Comparison of ENCODE assay signal across 1 cellular context in genomic region chr11:31369348-31370329, GRCh38.
TF ChIP-seq lines count a peak whose summit lies in the region.

Gene DCDC1 (minus strand): TSS chr11:31369739. CDS start chr11:31328280, 41,459 bp downstream.
Gene DNAJC24 (plus strand): TSS chr11:31369860. CDS start chr11:31370749, 889 bp downstream.

TF ChIP-seq in HepG2, 621 proteins besides CTCF, POLR2A, EP300 and RAD21 (continued from another document and continues in another):
- TF ChIP-seq, protein P1, sequence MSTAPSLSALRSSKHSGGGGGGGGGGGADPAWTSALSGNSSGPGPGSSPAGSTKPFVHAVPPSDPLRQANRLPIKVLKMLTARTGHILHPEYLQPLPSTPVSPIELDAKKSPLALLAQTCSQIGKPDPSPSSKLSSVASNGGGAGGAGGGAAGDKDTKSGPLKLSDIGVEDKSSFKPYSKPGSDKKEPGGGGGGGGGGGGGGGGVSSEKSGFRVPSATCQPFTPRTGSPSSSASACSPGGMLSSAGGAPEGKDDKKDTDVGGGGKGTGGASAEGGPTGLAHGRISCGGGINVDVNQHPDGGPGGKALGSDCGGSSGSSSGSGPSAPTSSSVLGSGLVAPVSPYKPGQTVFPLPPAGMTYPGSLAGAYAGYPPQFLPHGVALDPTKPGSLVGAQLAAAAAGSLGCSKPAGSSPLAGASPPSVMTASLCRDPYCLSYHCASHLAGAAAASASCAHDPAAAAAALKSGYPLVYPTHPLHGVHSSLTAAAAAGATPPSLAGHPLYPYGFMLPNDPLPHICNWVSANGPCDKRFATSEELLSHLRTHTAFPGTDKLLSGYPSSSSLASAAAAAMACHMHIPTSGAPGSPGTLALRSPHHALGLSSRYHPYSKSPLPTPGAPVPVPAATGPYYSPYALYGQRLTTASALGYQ (CRISPR knock-in tag; IDR thresholded peaks at IDR 0.05), result peak; percentile 36; the same call in 1 of the 2 replicates
- TF ChIP-seq, protein P2, sequence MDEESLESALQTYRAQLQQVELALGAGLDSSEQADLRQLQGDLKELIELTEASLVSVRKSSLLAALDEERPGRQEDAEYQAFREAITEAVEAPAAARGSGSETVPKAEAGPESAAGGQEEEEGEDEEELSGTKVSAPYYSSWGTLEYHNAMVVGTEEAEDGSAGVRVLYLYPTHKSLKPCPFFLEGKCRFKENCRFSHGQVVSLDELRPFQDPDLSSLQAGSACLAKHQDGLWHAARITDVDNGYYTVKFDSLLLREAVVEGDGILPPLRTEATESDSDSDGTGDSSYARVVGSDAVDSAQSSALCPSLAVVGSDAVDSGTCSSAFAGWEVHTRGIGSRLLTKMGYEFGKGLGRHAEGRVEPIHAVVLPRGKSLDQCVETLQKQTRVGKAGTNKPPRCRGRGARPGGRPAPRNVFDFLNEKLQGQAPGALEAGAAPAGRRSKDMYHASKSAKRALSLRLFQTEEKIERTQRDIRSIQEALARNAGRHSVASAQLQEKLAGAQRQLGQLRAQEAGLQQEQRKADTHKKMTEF (CRISPR knock-in tag; IDR thresholded peaks at IDR 0.05), result peak; percentile 79; the same call in 1 of the 2 replicates
- TF ChIP-seq CBX1 (IDR thresholded peaks at IDR 0.05; ENCODE audit: low read depth) (peak; percentile 75), PHF21A (CRISPR knock-in tag; IDR thresholded peaks at IDR 0.05) (peak; percentile 74; the same call in 1 of the 2 replicates), ZNF670 (CRISPR knock-in tag; IDR thresholded peaks at IDR 0.05; ENCODE audit: borderline replicate concordance) (no peak), HNRNPUL1 (IDR thresholded peaks at IDR 0.05; ENCODE audit: low read depth, low read length) (no peak), DDIT3 (CRISPR knock-in tag; IDR thresholded peaks at IDR 0.05) (no peak), HOXD1 (CRISPR knock-in tag; IDR thresholded peaks at IDR 0.05) (no peak), ZNF768 (CRISPR knock-in tag; IDR thresholded peaks at IDR 0.05) (peak; percentile 65; the same call in 1 of the 2 replicates), WIZ (CRISPR knock-in tag; IDR thresholded peaks at IDR 0.05) (no peak), ATAD3A (CRISPR knock-in tag; IDR thresholded peaks at IDR 0.05) (no peak), NFE2L2 (IDR thresholded peaks at IDR 0.05; ENCODE audit: low read length) (no peak), RXRA (CRISPR knock-in tag; IDR thresholded peaks at IDR 0.05) (peak; percentile 52; the same call in 1 of the 2 replicates), ZSCAN31 (CRISPR knock-in tag; IDR thresholded peaks at IDR 0.05; ENCODE audit: low read depth) (peak; percentile 55; the same call in 1 of the 2 replicates), ZFP36L1 (CRISPR knock-in tag; IDR thresholded peaks at IDR 0.05) (no peak), JUN (CRISPR knock-in tag; IDR thresholded peaks at IDR 0.05) (no peak), CC2D1A (CRISPR knock-in tag; IDR thresholded peaks at IDR 0.05) (no peak), CBX2 (IDR thresholded peaks at IDR 0.05; ENCODE audit: low read depth, low read length) (no peak), CBX2 (CRISPR knock-in tag; IDR thresholded peaks at IDR 0.05; ENCODE audit: low read depth) (0 out of 2 replicates have a peak, but pooled peaks have one; percentile 72), JUNB (CRISPR knock-in tag; IDR thresholded peaks at IDR 0.05; ENCODE audit: borderline replicate concordance) (no peak), SMAD3 (CRISPR knock-in tag; IDR thresholded peaks at IDR 0.05) (no peak), MAZ (IDR thresholded peaks at IDR 0.05; ENCODE audit: borderline replicate concordance, low read depth, low read length) (peak; percentile 60; the same call in 1 of the 2 replicates), MAZ (CRISPR knock-in tag; IDR thresholded peaks at IDR 0.05; ENCODE audit: low read depth) (peak; percentile 68; the same call in 1 of the 2 replicates), PRDM10 (CRISPR knock-in tag; IDR thresholded peaks at IDR 0.05; ENCODE audit: low read depth) (0 out of 2 replicates have a peak, but pooled peaks have one; percentile 35), ZSCAN12 (CRISPR knock-in tag; IDR thresholded peaks at IDR 0.05) (no peak), KLF16 (CRISPR knock-in tag; IDR thresholded peaks at IDR 0.05) (peak in 1 of 2 experiments; percentile 73; a peak in 2 of 4 replicates), ZSCAN30 (CRISPR knock-in tag; IDR thresholded peaks at IDR 0.05) (no peak), RFX3 (CRISPR knock-in tag; IDR thresholded peaks at IDR 0.05) (peak; percentile 83), FOSL1 (CRISPR knock-in tag; IDR thresholded peaks at IDR 0.05; ENCODE audit: borderline replicate concordance) (no peak), HMG20A (CRISPR knock-in tag; IDR thresholded peaks at IDR 0.05; ENCODE audit: borderline replicate concordance) (no peak), ZNF747 (CRISPR knock-in tag; IDR thresholded peaks at IDR 0.05; ENCODE audit: borderline replicate concordance) (peak; percentile 28; the same call in 1 of the 2 replicates), SNAPC2 (CRISPR knock-in tag; IDR thresholded peaks at IDR 0.05) (no peak)
- TF ChIP-seq, protein P3, sequence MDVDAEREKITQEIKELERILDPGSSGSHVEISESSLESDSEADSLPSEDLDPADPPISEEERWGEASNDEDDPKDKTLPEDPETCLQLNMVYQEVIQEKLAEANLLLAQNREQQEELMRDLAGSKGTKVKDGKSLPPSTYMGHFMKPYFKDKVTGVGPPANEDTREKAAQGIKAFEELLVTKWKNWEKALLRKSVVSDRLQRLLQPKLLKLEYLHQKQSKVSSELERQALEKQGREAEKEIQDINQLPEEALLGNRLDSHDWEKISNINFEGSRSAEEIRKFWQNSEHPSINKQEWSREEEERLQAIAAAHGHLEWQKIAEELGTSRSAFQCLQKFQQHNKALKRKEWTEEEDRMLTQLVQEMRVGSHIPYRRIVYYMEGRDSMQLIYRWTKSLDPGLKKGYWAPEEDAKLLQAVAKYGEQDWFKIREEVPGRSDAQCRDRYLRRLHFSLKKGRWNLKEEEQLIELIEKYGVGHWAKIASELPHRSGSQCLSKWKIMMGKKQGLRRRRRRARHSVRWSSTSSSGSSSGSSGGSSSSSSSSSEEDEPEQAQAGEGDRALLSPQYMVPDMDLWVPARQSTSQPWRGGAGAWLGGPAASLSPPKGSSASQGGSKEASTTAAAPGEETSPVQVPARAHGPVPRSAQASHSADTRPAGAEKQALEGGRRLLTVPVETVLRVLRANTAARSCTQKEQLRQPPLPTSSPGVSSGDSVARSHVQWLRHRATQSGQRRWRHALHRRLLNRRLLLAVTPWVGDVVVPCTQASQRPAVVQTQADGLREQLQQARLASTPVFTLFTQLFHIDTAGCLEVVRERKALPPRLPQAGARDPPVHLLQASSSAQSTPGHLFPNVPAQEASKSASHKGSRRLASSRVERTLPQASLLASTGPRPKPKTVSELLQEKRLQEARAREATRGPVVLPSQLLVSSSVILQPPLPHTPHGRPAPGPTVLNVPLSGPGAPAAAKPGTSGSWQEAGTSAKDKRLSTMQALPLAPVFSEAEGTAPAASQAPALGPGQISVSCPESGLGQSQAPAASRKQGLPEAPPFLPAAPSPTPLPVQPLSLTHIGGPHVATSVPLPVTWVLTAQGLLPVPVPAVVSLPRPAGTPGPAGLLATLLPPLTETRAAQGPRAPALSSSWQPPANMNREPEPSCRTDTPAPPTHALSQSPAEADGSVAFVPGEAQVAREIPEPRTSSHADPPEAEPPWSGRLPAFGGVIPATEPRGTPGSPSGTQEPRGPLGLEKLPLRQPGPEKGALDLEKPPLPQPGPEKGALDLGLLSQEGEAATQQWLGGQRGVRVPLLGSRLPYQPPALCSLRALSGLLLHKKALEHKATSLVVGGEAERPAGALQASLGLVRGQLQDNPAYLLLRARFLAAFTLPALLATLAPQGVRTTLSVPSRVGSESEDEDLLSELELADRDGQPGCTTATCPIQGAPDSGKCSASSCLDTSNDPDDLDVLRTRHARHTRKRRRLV (CRISPR knock-in tag; IDR thresholded peaks at IDR 0.05), result no peak
- TF ChIP-seq, protein P4, sequence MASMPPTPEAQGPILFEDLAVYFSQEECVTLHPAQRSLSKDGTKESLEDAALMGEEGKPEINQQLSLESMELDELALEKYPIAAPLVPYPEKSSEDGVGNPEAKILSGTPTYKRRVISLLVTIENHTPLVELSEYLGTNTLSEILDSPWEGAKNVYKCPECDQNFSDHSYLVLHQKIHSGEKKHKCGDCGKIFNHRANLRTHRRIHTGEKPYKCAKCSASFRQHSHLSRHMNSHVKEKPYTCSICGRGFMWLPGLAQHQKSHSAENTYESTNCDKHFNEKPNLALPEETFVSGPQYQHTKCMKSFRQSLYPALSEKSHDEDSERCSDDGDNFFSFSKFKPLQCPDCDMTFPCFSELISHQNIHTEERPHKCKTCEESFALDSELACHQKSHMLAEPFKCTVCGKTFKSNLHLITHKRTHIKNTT (CRISPR knock-in tag; IDR thresholded peaks at IDR 0.05), result no peak
- TF ChIP-seq, protein P5, sequence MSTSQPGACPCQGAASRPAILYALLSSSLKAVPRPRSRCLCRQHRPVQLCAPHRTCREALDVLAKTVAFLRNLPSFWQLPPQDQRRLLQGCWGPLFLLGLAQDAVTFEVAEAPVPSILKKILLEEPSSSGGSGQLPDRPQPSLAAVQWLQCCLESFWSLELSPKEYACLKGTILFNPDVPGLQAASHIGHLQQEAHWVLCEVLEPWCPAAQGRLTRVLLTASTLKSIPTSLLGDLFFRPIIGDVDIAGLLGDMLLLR (CRISPR knock-in tag; IDR thresholded peaks at IDR 0.05), result no peak
- TF ChIP-seq, protein P6, sequence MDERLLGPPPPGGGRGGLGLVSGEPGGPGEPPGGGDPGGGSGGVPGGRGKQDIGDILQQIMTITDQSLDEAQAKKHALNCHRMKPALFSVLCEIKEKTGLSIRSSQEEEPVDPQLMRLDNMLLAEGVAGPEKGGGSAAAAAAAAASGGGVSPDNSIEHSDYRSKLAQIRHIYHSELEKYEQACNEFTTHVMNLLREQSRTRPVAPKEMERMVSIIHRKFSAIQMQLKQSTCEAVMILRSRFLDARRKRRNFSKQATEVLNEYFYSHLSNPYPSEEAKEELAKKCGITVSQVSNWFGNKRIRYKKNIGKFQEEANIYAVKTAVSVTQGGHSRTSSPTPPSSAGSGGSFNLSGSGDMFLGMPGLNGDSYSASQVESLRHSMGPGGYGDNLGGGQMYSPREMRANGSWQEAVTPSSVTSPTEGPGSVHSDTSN (CRISPR knock-in tag; IDR thresholded peaks at IDR 0.05), result no peak
- TF ChIP-seq, protein P7, sequence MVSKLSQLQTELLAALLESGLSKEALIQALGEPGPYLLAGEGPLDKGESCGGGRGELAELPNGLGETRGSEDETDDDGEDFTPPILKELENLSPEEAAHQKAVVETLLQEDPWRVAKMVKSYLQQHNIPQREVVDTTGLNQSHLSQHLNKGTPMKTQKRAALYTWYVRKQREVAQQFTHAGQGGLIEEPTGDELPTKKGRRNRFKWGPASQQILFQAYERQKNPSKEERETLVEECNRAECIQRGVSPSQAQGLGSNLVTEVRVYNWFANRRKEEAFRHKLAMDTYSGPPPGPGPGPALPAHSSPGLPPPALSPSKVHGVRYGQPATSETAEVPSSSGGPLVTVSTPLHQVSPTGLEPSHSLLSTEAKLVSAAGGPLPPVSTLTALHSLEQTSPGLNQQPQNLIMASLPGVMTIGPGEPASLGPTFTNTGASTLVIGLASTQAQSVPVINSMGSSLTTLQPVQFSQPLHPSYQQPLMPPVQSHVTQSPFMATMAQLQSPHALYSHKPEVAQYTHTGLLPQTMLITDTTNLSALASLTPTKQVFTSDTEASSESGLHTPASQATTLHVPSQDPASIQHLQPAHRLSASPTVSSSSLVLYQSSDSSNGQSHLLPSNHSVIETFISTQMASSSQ (IDR thresholded peaks at IDR 0.05; ENCODE audit: low read depth), result no peak
- TF ChIP-seq, protein P7 (CRISPR knock-in tag; IDR thresholded peaks at IDR 0.05; ENCODE audit: borderline replicate concordance), result no peak; the same call in 1 of the 2 replicates
